In genomic region chr2:234437642-234438321, GRCh38 we compare ENCODE assay signal across 16 cellular contexts. TPM values are rescaled to one million over a fixed set of nuclear protein-coding genes. Genes with fewer than 3 reads are reported as not detected.
A peak's percentile ranks its signal among the peaks of the same experiment; 100 is the strongest.
DNase-seq lines count a peak whose midpoint lies in the region; ATAC-seq and TF ChIP-seq lines count a peak whose summit lies in the region.
"Had no signal": no experiment of that assay in that cellular context is flagged by ENCODE, and none has a peak within 500 bp of the region (broad histone marks: within the 10 kb centered on the region; RNA-seq: fewer than 3 reads in every experiment).

No MANE protein-coding gene starts in this region.

- POLR2A ChIA-PET in activated CD4-positive, alpha-beta T cell treated with anti-CD3 and anti-CD28 coated beads, Interleukin-2, amount 10 ng/mL, durations not matched to agents 7 days and 5 days (lab: Charles Lee) = interaction anchor here (0.6 kb wide), 1 partner anchor 55 kb away, joined by 3 read pairs; no protein-coding TSS in a partner anchor

- no peaks in the 10 kb centered on the region for H3K36me3 ChIP-seq in effector memory CD4-positive, alpha-beta T cell (ENCODE audit: control insufficient read depth, insufficient read depth, low read length)
- H3K36me3 ChIP-seq in gastrocnemius medialis = no peaks in the 10 kb centered on the region
- H3K36me3 ChIP-seq: SJCRH30 had no signal

- no peak for DNase-seq in activated CD4-positive, alpha-beta T cell treated with anti-CD3 and anti-CD28 coated beads, Interleukin-2, amount 10 ng/mL, durations not matched to agents 7 days and 5 days
- DNase-seq in activated CD4-positive, alpha-beta T cell treated with anti-CD3 and anti-CD28 coated beads, Interleukin-2, amount 50 U/mL, for 4 hours = no peak
- DNase-seq in NCI-H69 (lab: John Stamatoyannopoulos, UW) (peak; percentile 73), gastrocnemius medialis (no peak), SKM-1 treated with dmso at 0.1 percent for 144 hours (lab: John Stamatoyannopoulos, UW; ENCODE audit: unreplicated experiment) (no peak)
- no peak for DNase-seq in effector memory CD4-positive, alpha-beta T cell
- no peak for DNase-seq in T-helper 2 cell treated with Interferon-gamma antibody and Interleukin-4, amounts not matched to agents 5 μg/mL and 100 μg/mL, for 36 hours (ENCODE audit: low spot score)
- DNase-seq: activated CD4-positive, alpha-beta T cell treated with anti-CD3 and anti-CD28 coated beads for 4 hours; foreskin melanocyte; GDM1; NCI-H226; SJCRH30; stimulated activated CD4-positive, alpha-beta T cell treated with anti-CD3 and anti-CD28 coated beads, Interleukin-4, amount 100 ng/mL, for 24 hours; testis had no signal

- no peak overlapping the region for H3K4me3 ChIP-seq in effector memory CD4-positive, alpha-beta T cell (ENCODE audit: insufficient read depth, low read depth, low read length, poor library complexity, severe bottlenecking)
- no peak overlapping the region for H3K4me3 ChIP-seq in gastrocnemius medialis
- H3K4me3 ChIP-seq: SJCRH30, testis had no signal

- TF ChIP-seq CTCF in gastrocnemius medialis (IDR thresholded peaks at IDR 0.05 in 4 of 5, conservative IDR thresholded peaks at IDR 0.05 in 1 of 5) = no peak

- H3K36me3 Mint-ChIP-seq in activated CD4-positive, alpha-beta T cell treated with anti-CD3 and anti-CD28 coated beads, Interleukin-2, amount 10 ng/mL, durations not matched to agents 7 days and 5 days (ENCODE audit: low read depth) = peaks cover 42% of the 10 kb centered on the region
- H3K36me3 Mint-ChIP-seq in T-helper 2 cell treated with Interferon-gamma antibody and Interleukin-4, amounts not matched to agents 5 μg/mL and 100 μg/mL, for 36 hours (ENCODE audit: low read depth) = peaks cover 19% of the 10 kb centered on the region

- H3K27me3 Mint-ChIP-seq in activated CD4-positive, alpha-beta T cell treated with anti-CD3 and anti-CD28 coated beads, Interleukin-2, amount 10 ng/mL, durations not matched to agents 7 days and 5 days = no peaks in the 10 kb centered on the region
- H3K27me3 Mint-ChIP-seq in T-helper 2 cell treated with Interferon-gamma antibody and Interleukin-4, amounts not matched to agents 5 μg/mL and 100 μg/mL, for 36 hours (ENCODE audit: low read depth) = no peaks in the 10 kb centered on the region

- peak overlapping the region; percentile 20 for H3K27ac ChIP-seq in effector memory CD4-positive, alpha-beta T cell (ENCODE audit: insufficient read depth, low read length, poor library complexity, severe bottlenecking)
- no peak overlapping the region for H3K27ac ChIP-seq in gastrocnemius medialis
- H3K27ac ChIP-seq: parathyroid adenoma, SJCRH30, testis had no signal

- peaks cover 32% of the 10 kb centered on the region for H3K4me1 ChIP-seq in effector memory CD4-positive, alpha-beta T cell (ENCODE audit: control insufficient read depth, insufficient read depth, low read length, poor library complexity, severe bottlenecking)
- H3K4me1 ChIP-seq in gastrocnemius medialis = peaks cover 0 to 10% of the 10 kb centered on the region in 2 donors
- H3K4me1 ChIP-seq: parathyroid adenoma, SJCRH30, testis had no signal

- in situ Hi-C loops in gastrocnemius medialis (cut with MboI; ENCODE audit: low sequenced_read_pairs in 4 of 4) = no loop called here

- TF ChIP-seq POLR2A in gastrocnemius medialis (IDR thresholded peaks at IDR 0.05) = no peak

- CTCF ChIA-PET in activated CD4-positive, alpha-beta T cell treated with anti-CD3 and anti-CD28 coated beads, Interleukin-2, amount 10 ng/mL, durations not matched to agents 7 days and 5 days (lab: Charles Lee) = interaction anchor here (0.7 to 2.5 kb wide), 9 partner anchors 9 to 171 kb away, joined by 3 to 13 read pairs (median 3); no protein-coding TSS in a partner anchor

- no peaks in the 10 kb centered on the region for H3K27me3 ChIP-seq in effector memory CD4-positive, alpha-beta T cell (replicated peaks; ENCODE audit: control insufficient read depth, insufficient read depth, low read length, poor library complexity, severe bottlenecking)
- H3K27me3 ChIP-seq in gastrocnemius medialis = no peaks in the 10 kb centered on the region
- H3K27me3 ChIP-seq: SJCRH30, testis had no signal

- peak overlapping the region; percentile 87 for H3K27ac Mint-ChIP-seq in activated CD4-positive, alpha-beta T cell treated with anti-CD3 and anti-CD28 coated beads, Interleukin-2, amount 10 ng/mL, durations not matched to agents 7 days and 5 days
- H3K27ac Mint-ChIP-seq in T-helper 2 cell treated with Interferon-gamma antibody and Interleukin-4, amounts not matched to agents 5 μg/mL and 100 μg/mL, for 36 hours = no peak overlapping the region

- H3K9me3 Mint-ChIP-seq in activated CD4-positive, alpha-beta T cell treated with anti-CD3 and anti-CD28 coated beads, Interleukin-2, amount 10 ng/mL, durations not matched to agents 7 days and 5 days = peaks cover 7% of the 10 kb centered on the region
- H3K9me3 Mint-ChIP-seq in T-helper 2 cell treated with Interferon-gamma antibody and Interleukin-4, amounts not matched to agents 5 μg/mL and 100 μg/mL, for 36 hours = peaks cover 6% of the 10 kb centered on the region

- intact Hi-C loops in gastrocnemius medialis (cut with DNase I; ENCODE audit: low total_unique reads) = no loop called here

- H3K4me3 Mint-ChIP-seq in activated CD4-positive, alpha-beta T cell treated with anti-CD3 and anti-CD28 coated beads, Interleukin-2, amount 10 ng/mL, durations not matched to agents 7 days and 5 days = no peak overlapping the region
- H3K4me3 Mint-ChIP-seq in T-helper 2 cell treated with Interferon-gamma antibody and Interleukin-4, amounts not matched to agents 5 μg/mL and 100 μg/mL, for 36 hours = no peak overlapping the region

- ATAC-seq in gastrocnemius medialis (peak; percentile 27 to 54), HG02623 (IDR thresholded peaks at IDR 0.05; ENCODE audit: unreplicated experiment) (no peak)

- H3K4me1 Mint-ChIP-seq in activated CD4-positive, alpha-beta T cell treated with anti-CD3 and anti-CD28 coated beads, Interleukin-2, amount 10 ng/mL, durations not matched to agents 7 days and 5 days = peaks cover 85% of the 10 kb centered on the region
- H3K4me1 Mint-ChIP-seq in T-helper 2 cell treated with Interferon-gamma antibody and Interleukin-4, amounts not matched to agents 5 μg/mL and 100 μg/mL, for 36 hours (ENCODE audit: low read depth) = peaks cover 62% of the 10 kb centered on the region

- H3K9me3 ChIP-seq in effector memory CD4-positive, alpha-beta T cell (ENCODE audit: control insufficient read depth, low read length) = no peaks in the 10 kb centered on the region
- H3K9me3 ChIP-seq in gastrocnemius medialis = no peaks in the 10 kb centered on the region
- H3K9me3 ChIP-seq: SJCRH30, testis had no signal

RNA-seq across cellular contexts. Expression of gene ARL4C, which starts 59.1 kb away (rescaled TPM):
- 100 to 1,000 TPM; 292 to 300 TPM for total RNA-seq in activated CD4-positive, alpha-beta T cell treated with anti-CD3 and anti-CD28 coated beads, Interleukin-2, amount 10 ng/mL, durations not matched to agents 7 days and 5 days
- 1 to 10 TPM in 1 of 4 donors, under 1 TPM in 3; 0.32 to 3.6 (median 0.46) TPM for total RNA-seq in gastrocnemius medialis

Comparison
In these comparisons a context has a peak if more than half of its experiments do, and no peak if none do; other contexts are left out.
1. RNA of gene ARL4C, which starts 59.1 kb away (total RNA-seq): 292 to 300 TPM in activated CD4-positive, alpha-beta T cell treated with anti-CD3 and anti-CD28 coated beads, Interleukin-2, amount 10 ng/mL, durations not matched to agents 7 days and 5 days; 0.32 to 3.6 TPM in gastrocnemius medialis; every median in the first group is over 10 times any median in the second.